14 cellular contexts compared by ENCODE assay signal in the genomic region with DNA sequence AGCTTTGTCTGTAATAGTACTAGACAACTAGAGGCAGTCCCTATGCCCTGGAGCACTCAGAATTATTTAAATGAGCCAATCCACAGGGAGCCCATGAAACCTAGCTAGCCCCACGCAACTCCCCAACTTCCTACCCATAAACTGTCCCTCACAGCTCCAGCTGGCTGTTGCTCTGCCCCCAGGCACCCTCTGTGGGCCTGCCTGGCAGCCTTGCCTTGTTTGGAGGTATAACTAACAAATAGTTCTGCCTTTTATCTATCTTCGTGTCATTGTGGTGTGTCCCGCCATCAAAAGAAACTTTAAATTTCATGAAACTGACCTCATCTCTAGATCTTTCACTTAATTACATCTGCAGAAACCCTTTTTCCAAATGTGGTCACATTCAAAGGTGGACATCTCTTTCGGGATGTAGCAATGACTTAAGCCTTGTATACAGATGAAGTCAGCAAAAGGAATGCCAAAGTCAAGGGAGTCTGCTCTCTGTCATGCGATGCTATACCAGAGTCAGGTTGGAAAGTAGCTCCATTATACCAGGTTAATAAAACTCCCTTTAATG. TPM values are rescaled to one million over a fixed set of nuclear protein-coding genes. Genes with fewer than 3 reads are reported as not detected.
DNase-seq lines count a peak whose midpoint lies in the region; ATAC-seq and TF ChIP-seq lines count a peak whose summit lies in the region.
"Had no signal": no experiment of that assay in that cellular context is flagged by ENCODE, and none has a peak within 500 bp of the region (broad histone marks: within the 10 kb centered on the region; RNA-seq: fewer than 3 reads in every experiment).

No MANE protein-coding gene starts in this region.

- H3K27me3 ChIP-seq in RWPE2 (ENCODE audit: insufficient read depth, poor library complexity, severe bottlenecking) (no peaks in the 10 kb centered on the region), H7 (ENCODE audit: control insufficient read depth, insufficient read depth, low read length) (peaks cover 1% of the 10 kb centered on the region; the same call in 1 of the 2 replicates)
- H3K27me3 ChIP-seq: body of pancreas had no signal

- TF ChIP-seq CTCF in RWPE2 (IDR thresholded peaks at IDR 0.05; ENCODE audit: poor library complexity, severe bottlenecking): no peak

- peaks cover 8% of the 10 kb centered on the region for H3K4me1 Mint-ChIP-seq in activated CD8-positive, alpha-beta memory T cell treated with anti-CD3 and anti-CD28 coated beads, Interleukin-2, amount 10 ng/mL, durations not matched to agents 7 days and 5 days
- peaks cover 8% of the 10 kb centered on the region for H3K4me1 Mint-ChIP-seq in activated CD4-positive, alpha-beta T cell treated with anti-CD3 and anti-CD28 coated beads for 36 hours

- no peaks in the 10 kb centered on the region for H3K9me3 ChIP-seq in RWPE2 (ENCODE audit: severe bottlenecking)
- H3K9me3 ChIP-seq: body of pancreas had no signal

- H3K36me3 Mint-ChIP-seq in activated CD8-positive, alpha-beta memory T cell treated with anti-CD3 and anti-CD28 coated beads, Interleukin-2, amount 10 ng/mL, durations not matched to agents 7 days and 5 days: no peaks in the 10 kb centered on the region
- no peaks in the 10 kb centered on the region for H3K36me3 Mint-ChIP-seq in activated CD4-positive, alpha-beta T cell treated with anti-CD3 and anti-CD28 coated beads for 36 hours (ENCODE audit: low read depth)

- H3K9me3 Mint-ChIP-seq in activated CD8-positive, alpha-beta memory T cell treated with anti-CD3 and anti-CD28 coated beads, Interleukin-2, amount 10 ng/mL, durations not matched to agents 7 days and 5 days (ENCODE audit: low read depth): no peaks in the 10 kb centered on the region
- no peaks in the 10 kb centered on the region for H3K9me3 Mint-ChIP-seq in activated CD4-positive, alpha-beta T cell treated with anti-CD3 and anti-CD28 coated beads for 36 hours (ENCODE audit: low read depth)

- no peak overlapping the region for H3K27ac Mint-ChIP-seq in activated CD8-positive, alpha-beta memory T cell treated with anti-CD3 and anti-CD28 coated beads, Interleukin-2, amount 10 ng/mL, durations not matched to agents 7 days and 5 days
- H3K27ac Mint-ChIP-seq in activated CD4-positive, alpha-beta T cell treated with anti-CD3 and anti-CD28 coated beads for 36 hours: no peak overlapping the region

- H3K4me3 Mint-ChIP-seq in activated CD8-positive, alpha-beta memory T cell treated with anti-CD3 and anti-CD28 coated beads, Interleukin-2, amount 10 ng/mL, durations not matched to agents 7 days and 5 days: no peak overlapping the region
- no peak overlapping the region for H3K4me3 Mint-ChIP-seq in activated CD4-positive, alpha-beta T cell treated with anti-CD3 and anti-CD28 coated beads for 36 hours

- peaks cover 16% of the 10 kb centered on the region for H3K4me1 ChIP-seq in RWPE2 (ENCODE audit: insufficient read depth, poor library complexity, severe bottlenecking)

- intact Hi-C loops in activated CD4-positive, alpha-beta T cell treated with anti-CD3 and anti-CD28 coated beads for 36 hours (cut with DNase I, micrococcal nuclease): loop anchor here (1.0 to 2.0 kb wide), 2 partner anchors 62 to 63 kb away; no protein-coding TSS in a partner anchor

- CTCF ChIA-PET in activated CD8-positive, alpha-beta memory T cell treated with anti-CD3 and anti-CD28 coated beads, Interleukin-2, amount 10 ng/mL, durations not matched to agents 7 days and 5 days (lab: Charles Lee): interaction anchor here (0.8 to 5.0 kb wide), 13 partner anchors 7 to 134 kb away, joined by 3 to 61 read pairs (median 5); no protein-coding TSS in a partner anchor
- CTCF ChIA-PET in activated CD4-positive, alpha-beta T cell treated with anti-CD3 and anti-CD28 coated beads for 36 hours (lab: Charles Lee): interaction anchor here (0.9 to 7.8 kb wide), 4 partner anchors 7 to 133 kb away, joined by 3 to 60 read pairs (median 13); no protein-coding TSS in a partner anchor

- peak; percentile 18 for DNase-seq in activated CD8-positive, alpha-beta memory T cell treated with anti-CD3 and anti-CD28 coated beads, Interleukin-2, amount 10 ng/mL, durations not matched to agents 7 days and 5 days
- no peak for DNase-seq in activated CD8-positive, alpha-beta memory T cell treated with anti-CD3 and anti-CD28 coated beads, Interleukin-2, amount 50 U/mL, for 48 hours
- no peak for DNase-seq in RWPE2 (ENCODE audit: low spot score)
- peak; percentile 53 for DNase-seq in fibroblast of gingiva (ENCODE audit: low read depth)
- DNase-seq in stromal cell of bone marrow (ENCODE audit: low read depth): peak; percentile 19
- DNase-seq in activated CD4-positive, alpha-beta T cell treated with anti-CD3 and anti-CD28 coated beads for 36 hours: no peak
- DNase-seq in H7: no peak
- no peak for DNase-seq in inferior parietal cortex (ENCODE audit: extremely low spot score)
- DNase-seq: activated CD4-positive, CD25-positive, alpha-beta regulatory T cell treated with anti-CD3 and anti-CD28 coated beads, Interleukin-2, amount 50 U/mL, for 72 hours; body of pancreas; hypothalamus; NCI-H2029 had no signal

- POLR2A ChIA-PET in activated CD4-positive, alpha-beta T cell treated with anti-CD3 and anti-CD28 coated beads for 36 hours (lab: Charles Lee): no interaction called here

- peaks cover 14% of the 10 kb centered on the region for H3K27me3 Mint-ChIP-seq in activated CD8-positive, alpha-beta memory T cell treated with anti-CD3 and anti-CD28 coated beads, Interleukin-2, amount 10 ng/mL, durations not matched to agents 7 days and 5 days
- no peaks in the 10 kb centered on the region for H3K27me3 Mint-ChIP-seq in activated CD4-positive, alpha-beta T cell treated with anti-CD3 and anti-CD28 coated beads for 36 hours

- no peak for ATAC-seq in activated CD8-positive, alpha-beta memory T cell treated with anti-CD3 and anti-CD28 coated beads, Interleukin-2, amount 10 ng/mL, durations not matched to agents 7 days and 5 days
- ATAC-seq in RWPE2 (ENCODE audit: low read depth): peak; percentile 82; the same call in 2 of the 3 replicates
- ATAC-seq in activated CD4-positive, alpha-beta T cell treated with anti-CD3 and anti-CD28 coated beads for 36 hours: no peak
- ATAC-seq: body of pancreas had no signal

- H3K27ac ChIP-seq in RWPE2 (ENCODE audit: poor library complexity, severe bottlenecking): no peak overlapping the region
- H3K27ac ChIP-seq: body of pancreas had no signal

- H3K36me3 ChIP-seq in RWPE2 (ENCODE audit: low read depth): no peaks in the 10 kb centered on the region
- no peaks in the 10 kb centered on the region for H3K36me3 ChIP-seq in H7 (replicated peaks; ENCODE audit: control insufficient read depth, insufficient read depth, low read length)

- H3K4me3 ChIP-seq in RWPE2 (ENCODE audit: severe bottlenecking) (no peak overlapping the region), H7 (ENCODE audit: insufficient read depth, low read depth, low read length) (no peak overlapping the region)
- H3K4me3 ChIP-seq: body of pancreas had no signal

RNA-seq across cellular contexts. Expression of gene RTP3, which starts 1.8 kb away (rescaled TPM):
- total RNA-seq in activated CD8-positive, alpha-beta memory T cell treated with anti-CD3 and anti-CD28 coated beads, Interleukin-2, amount 10 ng/mL, durations not matched to agents 7 days and 5 days: not detected
- total RNA-seq in activated CD4-positive, alpha-beta T cell treated with anti-CD3 and anti-CD28 coated beads for 36 hours: not detected
- total RNA-seq in H7 (2014; rRNA removed; shearing (Covaris generic)): 0.07 TPM in 1 of 2 replicates, not detected in the other
- total RNA-seq: body of pancreas, lung microvascular endothelial cell, ureter had no signal

RNA-seq across cellular contexts. Expression of gene LTF, which starts 31.3 kb away (rescaled TPM):
- total RNA-seq in activated CD8-positive, alpha-beta memory T cell treated with anti-CD3 and anti-CD28 coated beads, Interleukin-2, amount 10 ng/mL, durations not matched to agents 7 days and 5 days: not detected
- not detected for total RNA-seq in activated CD4-positive, alpha-beta T cell treated with anti-CD3 and anti-CD28 coated beads for 36 hours
- total RNA-seq in H7 (2014; rRNA removed; shearing (Covaris generic)): not detected in 2 replicates

Comparison
In these comparisons a context has a peak if more than half of its experiments do, and no peak if none do; other contexts are left out.
1. DNase-seq: peak in activated CD8-positive, alpha-beta memory T cell treated with anti-CD3 and anti-CD28 coated beads, Interleukin-2, amount 10 ng/mL, durations not matched to agents 7 days and 5 days (single experiment), fibroblast of gingiva (single experiment) and stromal cell of bone marrow (single experiment); none in activated CD8-positive, alpha-beta memory T cell treated with anti-CD3 and anti-CD28 coated beads, Interleukin-2, amount 50 U/mL, for 48 hours (single experiment), RWPE2 (single experiment), activated CD4-positive, alpha-beta T cell treated with anti-CD3 and anti-CD28 coated beads for 36 hours (single experiment), H7 (single experiment) and inferior parietal cortex (single experiment).